In the genomic region with DNA sequence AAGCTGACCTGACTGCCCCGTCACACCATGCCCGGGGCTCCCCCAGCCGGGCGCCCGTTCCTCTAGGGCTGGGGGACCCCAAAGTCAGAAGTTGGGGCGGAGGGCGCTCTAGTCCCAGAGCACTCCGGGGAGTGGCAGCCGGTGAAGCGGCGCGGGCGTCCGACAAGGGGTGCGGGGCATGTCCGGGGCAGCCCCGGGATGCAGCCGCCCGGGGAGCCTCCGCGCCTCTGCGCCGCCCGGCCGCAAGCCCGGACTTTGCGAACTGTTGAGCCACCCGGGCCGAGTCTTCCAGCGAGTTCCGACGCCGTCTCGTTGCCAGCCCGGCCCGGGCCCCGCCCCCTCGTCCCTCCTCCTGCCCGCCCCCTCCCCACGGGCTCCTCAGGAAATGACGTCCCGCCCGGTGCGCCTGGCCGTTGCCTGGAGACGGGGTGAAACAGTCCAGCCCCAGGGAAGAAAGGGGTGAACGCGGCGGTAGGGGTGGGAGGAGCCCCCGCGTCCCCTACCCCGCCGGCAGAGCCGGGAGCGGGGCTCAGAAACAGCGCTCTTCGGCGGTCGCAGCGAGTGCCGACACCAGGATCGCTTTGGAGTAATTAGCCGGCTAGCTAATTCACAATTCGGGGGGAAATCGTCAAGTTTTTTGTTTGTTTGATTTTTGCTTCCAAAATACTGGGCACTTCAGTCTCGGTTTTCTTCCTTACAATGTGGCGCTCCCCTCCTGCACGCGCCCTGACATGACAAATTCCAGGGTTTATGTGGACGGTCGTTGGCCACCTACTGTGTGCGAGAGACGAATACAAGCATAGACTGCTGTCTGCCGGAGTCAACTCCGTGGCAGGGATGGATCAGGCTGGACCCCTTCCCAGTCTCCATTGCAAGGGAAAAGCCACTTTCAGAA, we compare ENCODE assay signal across 8 cellular contexts. TPM values are rescaled to one million over a fixed set of nuclear protein-coding genes. Genes with fewer than 3 reads are reported as not detected.
DNase-seq lines count a peak whose midpoint lies in the region; ATAC-seq, FAIRE-seq and TF ChIP-seq lines count a peak whose summit lies in the region.

A gene (minus strand): TSS at position 287 of the 895 bp plus-strand sequence. CDS start 672 bp downstream, outside the sequence.

- peak within 1 kb of the TSS; percentile 87 for H3K9ac ChIP-seq in astrocyte (ENCODE audit: low read length)

- peak within 1 kb of the TSS; percentile 85 for H2AFZ ChIP-seq in astrocyte (ENCODE audit: low read depth, low read length)

- H3K36me3 Mint-ChIP-seq in astrocyte (ENCODE audit: low read depth, unreplicated experiment): no peaks in the 10 kb centered on the region

- no peaks in the 10 kb centered on the region for H3K79me2 ChIP-seq in astrocyte (ENCODE audit: insufficient read depth, low read length)

- TF ChIP-seq CTCF in astrocyte (IDR thresholded peaks at IDR 0.05; ENCODE audit: insufficient read depth, low read depth, low read length) (no peak), upper lobe of right lung (IDR thresholded peaks at IDR 0.05) (no peak)

- no peaks in the 10 kb centered on the region for H3K9me3 ChIP-seq in astrocyte (ENCODE audit: insufficient read depth, low read depth, low read length)
- no peaks in the 10 kb centered on the region for H3K9me3 ChIP-seq in upper lobe of right lung

- H3K36me3 ChIP-seq in astrocyte (ENCODE audit: insufficient read depth, low read length): no peaks in the 10 kb centered on the region
- H3K36me3 ChIP-seq in upper lobe of right lung: no peaks in the 10 kb centered on the region

- H3K4me1 ChIP-seq in astrocyte (ENCODE audit: insufficient read depth, low read length) (peaks cover 22% of the 10 kb centered on the region), upper lobe of right lung (no peaks in the 10 kb centered on the region)

- H3K27ac Mint-ChIP-seq in astrocyte (ENCODE audit: unreplicated experiment): peak within 1 kb of the TSS; percentile 96

- H3K4me1 Mint-ChIP-seq in astrocyte (ENCODE audit: low read depth, unreplicated experiment): peaks cover 24% of the 10 kb centered on the region

- DNase-seq in GM03348 (ENCODE audit: low spot score) (peak; percentile 99), NCI-H1694 treated with DMSO at 0.1 percent for 48 hours (lab: John Stamatoyannopoulos, UW) (peak; percentile 37), T1000 (lab: John Stamatoyannopoulos, UW) (peak; percentile 91), astrocyte (ENCODE audit: low read depth) (peak; percentile 73), hepatic stellate cell (ENCODE audit: low spot score) (peak; percentile 94), pulmonary artery endothelial cell (ENCODE audit: low read depth, low spot score) (peak; percentile 71), upper lobe of right lung (peak; percentile 96)

- H3K9me3 Mint-ChIP-seq in astrocyte (ENCODE audit: unreplicated experiment): no peaks in the 10 kb centered on the region

- peak within 1 kb of the TSS; percentile 90 for H3K4me3 Mint-ChIP-seq in astrocyte (ENCODE audit: unreplicated experiment)

- peaks cover 14% of the 10 kb centered on the region for H3K27me3 Mint-ChIP-seq in astrocyte (ENCODE audit: low read depth, unreplicated experiment)

- peak within 1 kb of the TSS; percentile 81 for H3K4me3 ChIP-seq in astrocyte (ENCODE audit: insufficient read depth, low read depth, low read length)
- peak within 1 kb of the TSS; percentile 65 for H3K4me3 ChIP-seq in upper lobe of right lung

- ATAC-seq in HG02759 (IDR thresholded peaks at IDR 0.05; ENCODE audit: unreplicated experiment) (peak; percentile 89), upper lobe of right lung (peak; percentile 96)

- H3K27me3 ChIP-seq in astrocyte (ENCODE audit: insufficient read depth, low read length) (peaks cover 48% of the 10 kb centered on the region), upper lobe of right lung (peaks cover 12% of the 10 kb centered on the region)

- FAIRE-seq in astrocyte (lab: Jason Lieb, UNC): no peak

- H3K4me2 ChIP-seq in astrocyte (ENCODE audit: low read length): peak within 1 kb of the TSS; percentile 98

- H4K20me1 ChIP-seq in astrocyte (ENCODE audit: insufficient read depth, low read length): peaks cover 3% of the 10 kb centered on the region

- intact Hi-C loops in upper lobe of right lung (cut with DNase I): no loop called here

- H3K27ac ChIP-seq in astrocyte (ENCODE audit: low read depth, low read length) (peak within 1 kb of the TSS; percentile 49), upper lobe of right lung (peak within 1 kb of the TSS; percentile 68)

RNA-seq across cellular contexts. Expression of the gene that starts here (rescaled TPM):
- 9.4 and 10.2 TPM in 2 replicates for total RNA-seq in astrocyte
- 0.14 and 0.20 TPM in 2 replicates for total RNA-seq in pulmonary artery endothelial cell
- total RNA-seq in upper lobe of right lung: 3.1 TPM

Comparison
In these comparisons a context has a peak if more than half of its experiments do, and no peak if none do; other contexts are left out.
1. Peak in every context shown above with its lines: DNase-seq, ATAC-seq, H3K4me3 ChIP-seq and H3K27ac ChIP-seq.
2. Peak in DNase-seq in pulmonary artery endothelial cell; RNA of the gene not detected or under 1 TPM.
3. DNase-seq: peak in every context shown above with its lines; median percentile 99 in GM03348; 96 in upper lobe of right lung; 94 in hepatic stellate cell; 91 in T1000; 73 in astrocyte; 71 in pulmonary artery endothelial cell; 37 in NCI-H1694 treated with DMSO at 0.1 percent for 48 hours.